8 cellular contexts compared by ENCODE assay signal in the genomic region with DNA sequence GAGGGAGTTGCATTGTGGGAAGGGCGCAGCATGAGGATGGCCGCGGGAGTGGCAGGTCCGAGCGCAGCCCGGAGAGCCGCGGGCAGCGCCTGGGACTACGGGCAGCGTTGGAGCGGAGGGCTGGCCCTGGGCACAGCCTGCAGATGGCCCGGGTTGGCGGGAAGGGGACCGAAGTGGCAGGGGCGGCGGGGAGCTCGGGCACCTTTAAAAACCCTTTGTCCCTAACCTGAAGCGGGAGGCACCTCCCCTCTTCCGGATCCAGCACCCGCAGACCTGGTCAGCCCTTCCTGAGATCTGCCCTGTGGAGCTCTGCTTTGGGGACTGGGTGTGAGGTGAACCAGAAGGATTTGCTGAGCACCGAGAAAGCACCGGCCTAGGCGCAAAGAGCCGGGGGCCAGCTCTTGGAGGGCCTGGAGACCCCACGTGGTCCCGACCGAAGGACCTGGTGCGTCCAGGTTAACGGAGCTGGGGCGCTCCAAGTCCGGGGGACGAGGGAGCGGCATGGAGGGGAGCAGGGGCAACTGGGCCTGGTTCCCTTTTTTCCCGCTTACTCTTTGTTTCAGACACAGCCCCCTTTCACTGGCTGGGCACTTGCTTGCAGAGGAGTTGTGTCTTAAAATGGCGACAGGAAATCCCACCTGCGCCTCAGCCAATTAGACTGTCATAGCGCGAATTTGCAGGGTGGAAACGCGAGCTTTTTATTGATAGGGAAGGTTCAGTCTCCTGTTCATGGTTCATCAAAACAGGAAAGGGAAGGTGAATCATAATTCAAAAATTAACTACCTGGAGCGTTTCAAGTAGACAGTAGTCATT. TPM values are rescaled to one million over a fixed set of nuclear protein-coding genes. Genes with fewer than 3 reads are reported as not detected.
DNase-seq lines count a peak whose midpoint lies in the region; TF ChIP-seq lines count a peak whose summit lies in the region.

No MANE protein-coding gene starts in this region.

- POLR2A ChIA-PET in HEK293 (lab: Yijun Ruan, JAX), result interaction anchor here (0.5 to 1.9 kb wide), 10 partner anchors 10 to 279 kb away, joined by 3 to 4 read pairs (median 3); no protein-coding TSS in a partner anchor

- H3K27me3 ChIP-seq in prostate gland (replicated peaks; ENCODE audit: insufficient read depth) (no peaks in the 10 kb centered on the region), uterus (no peaks in the 10 kb centered on the region)

- CTCF ChIA-PET in HEK293 (lab: Yijun Ruan, JAX), result interaction anchor here (0.9 to 1.0 kb wide), 3 partner anchors 28 to 144 kb away, joined by 3 read pairs; no protein-coding TSS in a partner anchor

- TF ChIP-seq CTCF in HEK293 (tag by site-specific recombination; IDR thresholded peaks at IDR 0.05) (no peak), fibroblast of the aortic adventitia (IDR thresholded peaks at IDR 0.05; ENCODE audit: insufficient read depth, low read length) (no peak), prostate gland (IDR thresholded peaks at IDR 0.05) (no peak), uterus (IDR thresholded peaks at IDR 0.05) (no peak)

- 19% methylated on average over 42 of the region's 42 CpGs for WGBS in prostate gland

- no peaks in the 10 kb centered on the region for H3K36me3 ChIP-seq in HEK293 (ENCODE audit: control insufficient read depth in 2 of 2, insufficient read depth in 1 of 2, low read length in 2 of 2)
- H3K36me3 ChIP-seq in prostate gland, result no peaks in the 10 kb centered on the region
- H3K36me3 ChIP-seq in uterus, result no peaks in the 10 kb centered on the region

- peak overlapping the region; percentile 88; the same call in 1 of the 2 replicates for H3K27ac ChIP-seq in HEK293 (ENCODE audit: extremely low read depth, low read depth, low read length)
- peak overlapping the region; percentile 81 to 83 for H3K27ac ChIP-seq in prostate gland
- H3K27ac ChIP-seq in uterus, result peak overlapping the region; percentile 85 to 89

- H3K9me3 ChIP-seq in HEK293 (ENCODE audit: control insufficient read depth, insufficient read depth, low read depth, low read length) (no peaks in the 10 kb centered on the region), prostate gland (no peaks in the 10 kb centered on the region), uterus (no peaks in the 10 kb centered on the region)

- TF ChIP-seq POLR2A in GM10847 (IDR thresholded peaks at IDR 0.05; ENCODE audit: extremely low read depth, insufficient read length), result peak; percentile 12
- no peak for TF ChIP-seq POLR2A in prostate gland (IDR thresholded peaks at IDR 0.05)
- no peak for TF ChIP-seq POLR2A in uterus (IDR thresholded peaks at IDR 0.05)

- DNase-seq in NCI-H2227 treated with DMSO at 0.1 percent for 48 hours (lab: John Stamatoyannopoulos, UW) (peak; percentile 23), activated T-cell treated with anti-CD3 and anti-CD28 coated beads for 24 hours (ENCODE audit: low read depth) (peak; percentile 76), fibroblast of the aortic adventitia (ENCODE audit: low read depth) (no peak), prostate gland (ENCODE audit: low spot score) (no peak), uterus (no peak), H4 (ENCODE audit: low spot score) (no peak)

- H3K4me1 ChIP-seq in HEK293 (ENCODE audit: control insufficient read depth, insufficient read depth, low read length) (peaks cover 13% of the 10 kb centered on the region; the same call in 1 of the 2 replicates), prostate gland (replicated peaks) (no peaks in the 10 kb centered on the region), uterus (no peaks in the 10 kb centered on the region)

- intact Hi-C loops in prostate gland (cut with DNase I) (loop anchor here (2.0 to 10.0 kb wide), 5 partner anchors 47 to 395 kb away; no protein-coding TSS in a partner anchor), uterus (cut with DNase I; ENCODE audit: low total_unique reads) (no loop called here)

- H3K4me3 ChIP-seq in HEK293 (ENCODE audit: low read depth, low read length) (peak overlapping the region; percentile 61), fibroblast of the aortic adventitia (ENCODE audit: low read depth, low read length) (peak overlapping the region; percentile 91), prostate gland (peak overlapping the region; percentile 50 to 59), uterus (peak overlapping the region; percentile 61 to 77)

TF ChIP-seq in HEK293, 187 proteins besides CTCF, POLR2A, EP300 and RAD21 (continues in another document):
- TF ChIP-seq KLF9 (tag by site-specific recombination; IDR thresholded peaks at IDR 0.05; ENCODE audit: low read depth) (no peak), ZNF335 (tag by site-specific recombination; conservative IDR thresholded peaks at IDR 0.05) (peak; percentile 74), ZNF529 (tag by site-specific recombination; IDR thresholded peaks at IDR 0.05; ENCODE audit: insufficient replicate concordance) (no peak), ZNF324 (tag by site-specific recombination; IDR thresholded peaks at IDR 0.05) (no peak), ZNF37A (tag by site-specific recombination; IDR thresholded peaks at IDR 0.05) (no peak), ZNF157 (tag by site-specific recombination; IDR thresholded peaks at IDR 0.05) (no peak), ZNF610 (tag by site-specific recombination; IDR thresholded peaks at IDR 0.05; ENCODE audit: borderline replicate concordance) (no peak), YY2 (tag by site-specific recombination; IDR thresholded peaks at IDR 0.05) (0 out of 2 replicates have a peak, but pooled peaks have one; percentile 6), ZNF214 (tag by site-specific recombination; IDR thresholded peaks at IDR 0.05; ENCODE audit: borderline replicate concordance) (no peak), ZNF146 (tag by site-specific recombination; IDR thresholded peaks at IDR 0.05) (0 out of 2 replicates have a peak, but pooled peaks have one; percentile 2), ZBTB7A (tag by site-specific recombination; IDR thresholded peaks at IDR 0.05; ENCODE audit: low read depth) (no peak), ZBTB21 (tag by site-specific recombination; IDR thresholded peaks at IDR 0.05) (no peak), ZNF394 (tag by site-specific recombination; IDR thresholded peaks at IDR 0.05; ENCODE audit: borderline replicate concordance) (no peak), ZBTB20 (tag by site-specific recombination; IDR thresholded peaks at IDR 0.05) (peak; percentile 64; the same call in 1 of the 2 replicates), ZNF670 (tag by site-specific recombination; IDR thresholded peaks at IDR 0.05; ENCODE audit: low read depth) (no peak), ZBTB48 (tag by site-specific recombination; IDR thresholded peaks at IDR 0.05) (peak; percentile 47; the same call in 1 of the 2 replicates), ZNF555 (tag by site-specific recombination; conservative IDR thresholded peaks at IDR 0.05) (no peak), SETDB1 (IDR thresholded peaks at IDR 0.05; ENCODE audit: insufficient read length, low read length) (no peak), ZNF433 (tag by site-specific recombination; IDR thresholded peaks at IDR 0.05; ENCODE audit: low read depth) (no peak)
- TF ChIP-seq, protein P1, sequence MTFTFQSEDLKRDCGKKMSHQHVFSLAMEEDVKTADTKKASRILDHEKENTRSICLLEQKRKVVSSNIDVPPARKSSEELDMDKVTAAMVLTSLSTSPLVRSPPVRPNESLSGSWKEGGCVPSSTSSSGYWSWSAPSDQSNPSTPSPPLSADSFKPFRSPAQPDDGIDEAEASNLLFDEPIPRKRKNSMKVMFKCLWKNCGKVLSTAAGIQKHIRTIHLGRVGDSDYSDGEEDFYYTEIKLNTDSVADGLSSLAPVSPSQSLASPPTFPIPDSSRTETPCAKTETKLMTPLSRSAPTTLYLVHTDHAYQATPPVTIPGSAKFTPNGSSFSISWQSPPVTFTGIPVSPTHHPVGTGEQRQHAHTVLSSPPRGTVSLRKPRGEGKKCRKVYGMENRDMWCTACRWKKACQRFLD (tag by site-specific recombination; IDR thresholded peaks at IDR 0.05), result no peak
- TF ChIP-seq, protein P2, sequence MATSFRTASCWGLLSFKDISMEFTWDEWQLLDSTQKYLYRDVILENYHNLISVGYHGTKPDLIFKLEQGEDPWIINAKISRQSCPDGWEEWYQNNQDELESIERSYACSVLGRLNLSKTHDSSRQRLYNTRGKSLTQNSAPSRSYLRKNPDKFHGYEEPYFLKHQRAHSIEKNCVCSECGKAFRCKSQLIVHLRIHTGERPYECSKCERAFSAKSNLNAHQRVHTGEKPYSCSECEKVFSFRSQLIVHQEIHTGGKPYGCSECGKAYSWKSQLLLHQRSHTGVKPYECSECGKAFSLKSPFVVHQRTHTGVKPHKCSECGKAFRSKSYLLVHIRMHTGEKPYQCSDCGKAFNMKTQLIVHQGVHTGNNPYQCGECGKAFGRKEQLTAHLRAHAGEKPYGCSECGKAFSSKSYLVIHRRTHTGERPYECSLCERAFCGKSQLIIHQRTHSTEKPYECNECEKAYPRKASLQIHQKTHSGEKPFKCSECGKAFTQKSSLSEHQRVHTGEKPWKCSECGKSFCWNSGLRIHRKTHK (tag by site-specific recombination; IDR thresholded peaks at IDR 0.05), result no peak
- TF ChIP-seq, protein P3, sequence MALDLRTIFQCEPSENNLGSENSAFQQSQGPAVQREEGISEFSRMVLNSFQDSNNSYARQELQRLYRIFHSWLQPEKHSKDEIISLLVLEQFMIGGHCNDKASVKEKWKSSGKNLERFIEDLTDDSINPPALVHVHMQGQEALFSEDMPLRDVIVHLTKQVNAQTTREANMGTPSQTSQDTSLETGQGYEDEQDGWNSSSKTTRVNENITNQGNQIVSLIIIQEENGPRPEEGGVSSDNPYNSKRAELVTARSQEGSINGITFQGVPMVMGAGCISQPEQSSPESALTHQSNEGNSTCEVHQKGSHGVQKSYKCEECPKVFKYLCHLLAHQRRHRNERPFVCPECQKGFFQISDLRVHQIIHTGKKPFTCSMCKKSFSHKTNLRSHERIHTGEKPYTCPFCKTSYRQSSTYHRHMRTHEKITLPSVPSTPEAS (tag by site-specific recombination; IDR thresholded peaks at IDR 0.05), result no peak

RNA-seq across cellular contexts. Expression of a gene that starts 0.8 kb away (rescaled TPM):
- 87.0 and 203 TPM in 2 replicates for total RNA-seq in fibroblast of the aortic adventitia (ENCODE audit: low replicate concordance)
- total RNA-seq in prostate gland, result 10 to 100 TPM; 24.1 to 45.1 TPM
- total RNA-seq in uterus, result 10 to 100 TPM; 27.1 to 93.6 (median 64.1) TPM
- total RNA-seq in H4 (2014; rRNA removed; shearing (Covaris generic)), result 75.5 and 111 TPM in 2 replicates

Comparison
In these comparisons a context has a peak if more than half of its experiments do, and no peak if none do; other contexts are left out.
1. DNase-seq: peak in NCI-H2227 treated with DMSO at 0.1 percent for 48 hours (single experiment) and activated T-cell treated with anti-CD3 and anti-CD28 coated beads for 24 hours (single experiment); none in fibroblast of the aortic adventitia (single experiment), prostate gland (single experiment), uterus (0 of 2) and H4 (single experiment).
2. Peak in every context shown above with its lines, with median percentiles within 50 percentile points of each other: H3K27ac ChIP-seq and H3K4me3 ChIP-seq.